Comparison of ENCODE assay signal across 4 cellular contexts in genomic region chr11:128184981-128185380, GRCh38.
"Had no signal": no experiment of that assay in that cellular context is flagged by ENCODE, and none has a peak within 500 bp of the region (broad histone marks: within the 10 kb centered on the region; RNA-seq: fewer than 3 reads in every experiment).

No MANE protein-coding gene starts in this region.

- H3K27ac Mint-ChIP-seq: GM23338, H9 had no signal

- DNase-seq: H9, HCEC 1CT, IMR-90 had no signal

- ATAC-seq: GM23338 had no signal

- H3K4me3 Mint-ChIP-seq: GM23338, H9 had no signal

- H3K4me3 ChIP-seq: GM23338 had no signal

- H3K4me1 Mint-ChIP-seq: GM23338, H9 had no signal
